8 cellular contexts compared by ENCODE assay signal in the genomic region with DNA sequence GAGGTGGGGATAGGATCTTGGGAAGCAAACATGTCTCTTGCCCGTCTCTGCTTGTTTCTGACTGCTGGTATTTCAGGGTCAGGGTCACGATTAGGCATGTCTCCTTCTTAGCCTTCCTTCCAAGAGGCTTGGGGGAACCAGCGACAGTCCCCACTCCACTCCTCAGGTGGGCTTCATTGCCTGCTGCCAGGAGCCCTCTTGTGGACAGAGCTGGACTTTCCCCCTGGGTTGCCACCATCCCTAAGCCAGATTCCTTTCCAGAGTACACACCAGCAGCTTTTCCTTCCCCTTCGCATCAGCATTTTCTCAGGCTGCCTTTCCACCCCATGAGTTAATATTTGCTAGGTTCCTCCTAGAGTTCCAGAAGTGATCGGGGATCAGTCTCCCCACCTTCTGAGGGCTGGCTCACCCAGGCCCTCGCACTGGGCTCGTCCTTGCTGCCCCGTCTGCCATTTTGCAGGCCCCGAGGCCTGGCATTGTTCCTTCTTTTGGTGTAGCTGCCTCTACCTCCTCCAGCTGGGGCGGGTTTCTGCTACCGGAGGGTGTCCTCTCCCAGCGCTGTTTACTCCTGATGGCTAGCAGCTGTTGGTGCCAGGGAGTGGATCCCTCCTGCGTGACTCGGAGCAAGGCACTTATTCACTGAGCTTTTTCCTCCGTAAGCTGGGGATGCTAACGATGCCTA. TPM values are rescaled to one million over a fixed set of nuclear protein-coding genes. Genes with fewer than 3 reads are reported as not detected.
DNase-seq lines count a peak whose midpoint lies in the region; ATAC-seq, FAIRE-seq and TF ChIP-seq lines count a peak whose summit lies in the region.

No MANE protein-coding gene starts in this region.

- TF ChIP-seq RAD21 in GM12878 (IDR thresholded peaks at IDR 0.05; ENCODE audit: insufficient read depth, low read depth, low read length), result peak; percentile 93

- H4K20me1 ChIP-seq in GM12878 (ENCODE audit: control insufficient read depth, insufficient read depth), result no peaks in the 10 kb centered on the region

- intact Hi-C loops in GM12878 (cut with micrococcal nuclease; ENCODE audit: unreplicated experiment), result loop anchor here (1.0 to 5.0 kb wide), 3 partner anchors 136 to 198 kb away; no protein-coding TSS in a partner anchor

- peak; percentile 78 for FAIRE-seq in GM12878 (lab: Jason Lieb, UNC)
- FAIRE-seq in small intestine (lab: Jason Lieb, UNC), result no peak

- H3K27me3 ChIP-seq in MG63 (no peaks in the 10 kb centered on the region), RWPE2 (ENCODE audit: insufficient read depth, poor library complexity, severe bottlenecking) (no peaks in the 10 kb centered on the region), GM12878 (replicated peaks in 1 of 2; ENCODE audit: control insufficient read depth in 2 of 2, insufficient read depth in 2 of 2, low read length in 1 of 2) (peaks cover 0 to 2% of the 10 kb centered on the region in 2 experiments; a peak in 2 of 4 replicates), small intestine (ENCODE audit: control insufficient read depth in 2 of 2, insufficient read depth in 2 of 2, low read length in 2 of 2) (no peaks in the 10 kb centered on the region)

- TF ChIP-seq CTCF in GM10248 (IDR thresholded peaks at IDR 0.05; ENCODE audit: control extremely low read depth, extremely low read depth, low read depth, missing control alignments) (peak; percentile 73), RWPE2 (IDR thresholded peaks at IDR 0.05; ENCODE audit: poor library complexity, severe bottlenecking) (peak; percentile 98), GM12878 (IDR thresholded peaks at IDR 0.05 in 2 of 3, conservative IDR thresholded peaks at IDR 0.05 in 1 of 3; ENCODE audit: control insufficient read depth in 2 of 3, extremely low read depth in 1 of 3, insufficient read depth in 1 of 3, low read depth in 3 of 3, low read length in 3 of 3) (peak; percentile 82 to 88 (median 87))

- WGBS in GM12878 (ENCODE audit: insufficient coverage, insufficient replicate concordance, low lambda C conversion rate, missing lambda C conversion rate), result 73% methylated on average over 16 of the region's 16 CpGs
- 19 to 37% (median 36%) methylated on average over 16 of the region's 16 CpGs for WGBS in small intestine, 3 donors

- RAD21 ChIA-PET in GM12878 (lab: Charles Lee; ENCODE audit: unreplicated experiment), result interaction anchor here (0.6 to 3.6 kb wide), 8 partner anchors 10 to 200 kb away, joined by 3 to 13 read pairs (median 4); partner anchors contain the start of genes ACTL10 and CBFA2T2

- H3K27ac ChIP-seq in RWPE2 (ENCODE audit: poor library complexity, severe bottlenecking) (no peak overlapping the region), GM12878 (ENCODE audit: control insufficient read depth, insufficient read depth) (0 out of 2 replicates have a peak overlapping the region, but pooled peaks have one; percentile 11), small intestine (ENCODE audit: low read depth in 1 of 2, low read length in 1 of 2) (peak overlapping the region in 1 of 2 donors; percentile 53)

- ATAC-seq in RWPE2 (ENCODE audit: low read depth) (peak; percentile 66), GM12878 (peak; percentile 82), GM19328 (IDR thresholded peaks at IDR 0.05; ENCODE audit: unreplicated experiment) (no peak)

- no TSS peak for BruUV-seq in GM12878 (replicated peaks; lab: Mats Ljungman, UMichigan)

- no peak for TF ChIP-seq EP300 in GM12878 (IDR thresholded peaks at IDR 0.05; ENCODE audit: borderline replicate concordance in 1 of 2, control insufficient read depth in 1 of 2, low read depth in 2 of 2, low read length in 2 of 2)

- DNase-seq in GM10248 (ENCODE audit: extremely low spot score) (peak; percentile 79), MG63 (peak; percentile 45), RWPE2 (ENCODE audit: low spot score) (peak; percentile 84), GM12878 (ENCODE audit: low read depth, low spot score) (no peak), iPS-NIHi11 (ENCODE audit: low spot score) (peak; percentile 83), small intestine (peak; percentile 73)
- no peak for DNase-seq in stimulated activated naive CD4-positive, alpha-beta T cell treated with Interleukin-2 at 50 U/mL for 16 hours (lab: John Stamatoyannopoulos, UW)

- peaks cover under 1% of the 10 kb centered on the region; the same call in 1 of the 2 replicates for H3K36me3 ChIP-seq in MG63
- H3K36me3 ChIP-seq in RWPE2 (ENCODE audit: low read depth), result no peaks in the 10 kb centered on the region
- H3K36me3 ChIP-seq in GM12878 (ENCODE audit: control insufficient read depth in 2 of 2, insufficient read depth in 2 of 2, low read length in 1 of 2), result no peaks in the 10 kb centered on the region
- no peaks in the 10 kb centered on the region for H3K36me3 ChIP-seq in small intestine (ENCODE audit: control insufficient read depth in 2 of 2, insufficient read depth in 2 of 2, low read length in 2 of 2)

- CTCF ChIA-PET in GM10248 (lab: Yijun Ruan, JAX) (interaction anchor here (0.8 to 5.4 kb wide), 15 partner anchors 8 to 210 kb away, joined by 3 to 31 read pairs (median 5); partner anchors contain the start of genes ACTL10, C20orf144 and SNTA1), GM12878 (lab: Yijun Ruan, JAX) (interaction anchor here (0.6 to 5.6 kb wide), 17 partner anchors 10 to 279 kb away, joined by 3 to 41 read pairs (median 3); partner anchors contain the start of gene ACTL10)

- H3K9ac ChIP-seq in GM12878 (ENCODE audit: control insufficient read depth, insufficient read depth, low read length), result no peak overlapping the region; the same call in 1 of the 2 replicates

- no peak for TF ChIP-seq POLR2A in GM12878 (IDR thresholded peaks at IDR 0.05; ENCODE audit: low read depth, low read length)

- no peak overlapping the region; the same call in 1 of the 2 replicates for H2AFZ ChIP-seq in GM12878 (ENCODE audit: control insufficient read depth, low read depth, low read length)

- POLR2A ChIA-PET in GM10248 (lab: Yijun Ruan, JAX) (interaction anchor here (3.3 kb wide), 1 partner anchor 10 kb away, joined by 12 read pairs; no protein-coding TSS in a partner anchor), GM12878 (lab: Charles Lee) (interaction anchor here (0.5 to 1.5 kb wide), 3 partner anchors 10 to 136 kb away, joined by 3 to 4 read pairs (median 3); no protein-coding TSS in a partner anchor)

- peak overlapping the region; percentile 15 for H3K4me2 ChIP-seq in GM12878 (ENCODE audit: control insufficient read depth, insufficient read depth)

- H3K4me3 ChIP-seq in MG63 (no peak overlapping the region), RWPE2 (ENCODE audit: severe bottlenecking) (no peak overlapping the region), GM12878 (no peak overlapping the region), small intestine (ENCODE audit: low read depth in 1 of 2, low read length in 2 of 2) (no peak overlapping the region)

- H3K9me3 ChIP-seq in MG63 (no peaks in the 10 kb centered on the region), RWPE2 (ENCODE audit: severe bottlenecking) (no peaks in the 10 kb centered on the region), GM12878 (replicated peaks; ENCODE audit: control insufficient read depth, insufficient read depth, low read length) (no peaks in the 10 kb centered on the region), small intestine (ENCODE audit: control insufficient read depth, low read depth) (no peaks in the 10 kb centered on the region)

- H3K4me1 ChIP-seq in RWPE2 (ENCODE audit: insufficient read depth, poor library complexity, severe bottlenecking) (no peaks in the 10 kb centered on the region), GM12878 (ENCODE audit: control insufficient read depth, insufficient read depth, low read length) (peaks cover 23% of the 10 kb centered on the region), small intestine (ENCODE audit: control insufficient read depth in 2 of 2, insufficient read depth in 1 of 2, low read depth in 1 of 2, low read length in 1 of 2) (no peaks in the 10 kb centered on the region)

- no peaks in the 10 kb centered on the region for H3K79me2 ChIP-seq in GM12878 (ENCODE audit: control insufficient read depth, insufficient read depth, low read length)

- in situ Hi-C loops in GM12878 (cut with MboI), result loop anchor here (5.0 kb wide), 1 partner anchor 201 kb away; no protein-coding TSS in a partner anchor

- SMC1A ChIA-PET in GM12878 (lab: Charles Lee; ENCODE audit: uncharacterized antibody, unreplicated experiment), result interaction anchor here (0.6 to 3.2 kb wide), 12 partner anchors 9 to 198 kb away, joined by 3 to 20 read pairs (median 4); partner anchors contain the start of genes ACTL10 and C20orf144

RNA-seq across cellular contexts. Expression of gene C20orf144, which starts 8.8 kb away (rescaled TPM):
- total RNA-seq in MG63 (2014; rRNA removed; shearing (Covaris generic); ENCODE audit: low replicate concordance), result not detected in 2 replicates
- 0.38 and 0.54 TPM in 2 replicates for total RNA-seq in GM12878 (2013; cell fraction: nucleolus; rRNA removed)
- total RNA-seq in GM12878 (2014; rRNA removed), result 0.27 TPM in 1 of 2 replicates, not detected in the other
- total RNA-seq in GM12878 (2014; rRNA removed; fragmentation: Illumina TruSeq; extraction: Trizol), result 0.05 and 0.13 TPM in 2 replicates
- total RNA-seq in GM12878 (2021), result 0.11 and 0.23 TPM in 2 replicates
- polyA plus RNA-seq in GM12878 (2011; ENCODE audit: low read depth), result not detected
- 0.07 and 0.12 TPM in 2 replicates for polyA plus RNA-seq in GM12878 (2011; rRNA removed)
- 0.10 and 0.22 TPM in 2 replicates for polyA plus RNA-seq in GM12878 (2011; cell fraction: cytosol; rRNA removed)
- polyA plus RNA-seq in GM12878 (2011; cell fraction: nucleus; rRNA removed), result 0.25 and 0.38 TPM in 2 replicates
- 0.13 and 0.15 TPM in 2 replicates for polyA plus RNA-seq in GM12878 (2012)
- 0.17 and 0.24 TPM in 2 replicates for polyA plus RNA-seq in GM12878 (2014; fragmentation: Illumina TruSeq; extraction: Trizol)
- under 1 TPM in 1 of 2 experiments, not detected in 1; 0.04 TPM for polyA plus RNA-seq in GM12878 (2014; fragmentation: Nextera tagmentation; extraction: Ambion mirVana)
- polyA plus RNA-seq in GM12878 (2014; rRNA removed), result 0.27 and 0.61 TPM in 2 replicates
- polyA plus RNA-seq in GM12878 (2016; fragmentation: Nextera tagmentation; extraction: Ambion mirVana), result under 1 TPM; 0.32 to 0.62 TPM
- polyA minus RNA-seq in GM12878 (2011; rRNA and poly(A)+ RNA removed), result 1.0 and 1.1 TPM in 2 replicates
- polyA minus RNA-seq in GM12878 (2011; cell fraction: cytosol; rRNA and poly(A)+ RNA removed), result 0.53 TPM in 1 of 2 replicates, not detected in the other
- 1.1 and 1.3 TPM in 2 replicates for polyA minus RNA-seq in GM12878 (2011; cell fraction: nucleus; rRNA and poly(A)+ RNA removed)
- polyA plus RNA-seq in small intestine, result under 1 TPM in 1 of 3 donors, not detected in 2; 0.07 TPM

RNA-seq across cellular contexts. Expression of gene ACTL10, which starts 13.4 kb away (rescaled TPM):
- total RNA-seq in MG63 (2014; rRNA removed; shearing (Covaris generic); ENCODE audit: low replicate concordance), result 2.4 and 3.5 TPM in 2 replicates
- 2.4 TPM in 2 replicates for total RNA-seq in GM12878 (2013; cell fraction: nucleolus; rRNA removed)
- total RNA-seq in GM12878 (2014; rRNA removed), result 4.3 and 5.0 TPM in 2 replicates
- 0.28 and 0.49 TPM in 2 replicates for total RNA-seq in GM12878 (2014; rRNA removed; fragmentation: Illumina TruSeq; extraction: Trizol)
- 3.6 and 3.7 TPM in 2 replicates for total RNA-seq in GM12878 (2021)
- polyA plus RNA-seq in GM12878 (2011; ENCODE audit: low read depth), result not detected
- 0.04 and 0.12 TPM in 2 replicates for polyA plus RNA-seq in GM12878 (2011; rRNA removed)
- 0.19 and 0.22 TPM in 2 replicates for polyA plus RNA-seq in GM12878 (2011; cell fraction: cytosol; rRNA removed)
- polyA plus RNA-seq in GM12878 (2011; cell fraction: nucleus; rRNA removed), result 0.61 and 1.0 TPM in 2 replicates
- polyA plus RNA-seq in GM12878 (2012), result 0.90 and 1.2 TPM in 2 replicates
- 0.21 TPM in 1 of 2 replicates, not detected in the other for polyA plus RNA-seq in GM12878 (2014; fragmentation: Illumina TruSeq; extraction: Trizol)
- under 1 TPM; 0.16 to 0.46 TPM for polyA plus RNA-seq in GM12878 (2014; fragmentation: Nextera tagmentation; extraction: Ambion mirVana)
- polyA plus RNA-seq in GM12878 (2014; rRNA removed), result 1.3 and 2.4 TPM in 2 replicates
- 1 to 10 TPM; 3.6 to 4.7 TPM for polyA plus RNA-seq in GM12878 (2016; fragmentation: Nextera tagmentation; extraction: Ambion mirVana)
- 0.22 and 0.62 TPM in 2 replicates for polyA minus RNA-seq in GM12878 (2011; rRNA and poly(A)+ RNA removed)
- 0.53 and 0.83 TPM in 2 replicates for polyA minus RNA-seq in GM12878 (2011; cell fraction: cytosol; rRNA and poly(A)+ RNA removed)
- polyA minus RNA-seq in GM12878 (2011; cell fraction: nucleus; rRNA and poly(A)+ RNA removed), result 2.9 and 5.5 TPM in 2 replicates
- 1 to 10 TPM in 2 of 3 donors, under 1 TPM in 1; 0.89 to 5.4 (median 1.6) TPM for polyA plus RNA-seq in small intestine

RNA-seq across cellular contexts. Expression of gene NECAB3, which starts 20.9 kb away (rescaled TPM):
- total RNA-seq in MG63 (2014; rRNA removed; shearing (Covaris generic); ENCODE audit: low replicate concordance), result 4.4 and 17.4 TPM in 2 replicates
- 19.3 and 24.9 TPM in 2 replicates for total RNA-seq in GM12878 (2013; cell fraction: nucleolus; rRNA removed)
- 14.3 and 15.6 TPM in 2 replicates for total RNA-seq in GM12878 (2014; rRNA removed)
- 7.3 and 7.6 TPM in 2 replicates for total RNA-seq in GM12878 (2014; rRNA removed; fragmentation: Illumina TruSeq; extraction: Trizol)
- total RNA-seq in GM12878 (2021), result 13.6 and 14.2 TPM in 2 replicates
- polyA plus RNA-seq in GM12878 (2011; ENCODE audit: low read depth), result 1.4 TPM
- 2.1 and 3.6 TPM in 2 replicates for polyA plus RNA-seq in GM12878 (2011; rRNA removed)
- polyA plus RNA-seq in GM12878 (2011; cell fraction: cytosol; rRNA removed), result 5.9 and 8.1 TPM in 2 replicates
- 30.0 and 35.4 TPM in 2 replicates for polyA plus RNA-seq in GM12878 (2011; cell fraction: nucleus; rRNA removed)
- polyA plus RNA-seq in GM12878 (2012), result 5.9 and 6.9 TPM in 2 replicates
- polyA plus RNA-seq in GM12878 (2014; fragmentation: Illumina TruSeq; extraction: Trizol), result 3.4 and 4.6 TPM in 2 replicates
- 1 to 10 TPM in 1 of 2 experiments, under 1 TPM in 1; 0.21 to 1.3 TPM for polyA plus RNA-seq in GM12878 (2014; fragmentation: Nextera tagmentation; extraction: Ambion mirVana)
- 14.5 and 17.0 TPM in 2 replicates for polyA plus RNA-seq in GM12878 (2014; rRNA removed)
- polyA plus RNA-seq in GM12878 (2016; fragmentation: Nextera tagmentation; extraction: Ambion mirVana), result 1 to 10 TPM; 7.0 to 8.5 TPM
- polyA minus RNA-seq in GM12878 (2011; rRNA and poly(A)+ RNA removed), result 2.5 and 8.5 TPM in 2 replicates
- 3.2 and 5.5 TPM in 2 replicates for polyA minus RNA-seq in GM12878 (2011; cell fraction: cytosol; rRNA and poly(A)+ RNA removed)
- polyA minus RNA-seq in GM12878 (2011; cell fraction: nucleus; rRNA and poly(A)+ RNA removed), result 8.0 and 9.9 TPM in 2 replicates
- 10 to 100 TPM; 30.6 to 54.8 (median 53.8) TPM for polyA plus RNA-seq in small intestine

RNA-seq across cellular contexts. Expression of gene E2F1, which starts 32.8 kb away (rescaled TPM):
- total RNA-seq in MG63 (2014; rRNA removed; shearing (Covaris generic); ENCODE audit: low replicate concordance), result 52.1 and 57.2 TPM in 2 replicates
- 8.1 and 11.3 TPM in 2 replicates for total RNA-seq in GM12878 (2013; cell fraction: nucleolus; rRNA removed)
- total RNA-seq in GM12878 (2014; rRNA removed) (31.6 and 36.7 TPM in 2 replicates), GM12878 (2014; rRNA removed; fragmentation: Illumina TruSeq; extraction: Trizol) (22.8 and 26.1 TPM in 2 replicates), GM12878 (2021) (41.5 and 43.2 TPM in 2 replicates)
- polyA plus RNA-seq in GM12878 (2011; ENCODE audit: low read depth), result 7.8 TPM
- polyA plus RNA-seq in GM12878 (2011; rRNA removed) (10.0 and 17.8 TPM in 2 replicates), GM12878 (2014; fragmentation: Illumina TruSeq; extraction: Trizol) (13.0 and 21.6 TPM in 2 replicates), GM12878 (2014; fragmentation: Nextera tagmentation; extraction: Ambion mirVana) (1 to 10 TPM in 1 of 2 experiments, under 1 TPM in 1; 0.29 to 2.1 TPM), GM12878 (2014; rRNA removed) (50.2 and 55.4 TPM in 2 replicates), GM12878 (2016; fragmentation: Nextera tagmentation; extraction: Ambion mirVana) (10 to 100 TPM in 1 of 2 experiments, 1 to 10 TPM in 1; 3.2 to 16.7 TPM), small intestine (10 to 100 TPM in 1 of 3 donors, 1 to 10 TPM in 2; 2.2 to 10.9 (median 2.5) TPM)
- 21.2 and 29.9 TPM in 2 replicates for polyA plus RNA-seq in GM12878 (2011; cell fraction: cytosol; rRNA removed)
- 53.2 and 72.7 TPM in 2 replicates for polyA plus RNA-seq in GM12878 (2011; cell fraction: nucleus; rRNA removed)
- polyA plus RNA-seq in GM12878 (2012), result 17.4 and 23.4 TPM in 2 replicates
- polyA minus RNA-seq in GM12878 (2011; rRNA and poly(A)+ RNA removed), result 11.0 and 14.8 TPM in 2 replicates
- polyA minus RNA-seq in GM12878 (2011; cell fraction: cytosol; rRNA and poly(A)+ RNA removed), result 7.5 and 8.4 TPM in 2 replicates
- 5.9 and 9.2 TPM in 2 replicates for polyA minus RNA-seq in GM12878 (2011; cell fraction: nucleus; rRNA and poly(A)+ RNA removed)

Comparison
In these comparisons a context has a peak if more than half of its experiments do, and no peak if none do; other contexts are left out.
1. DNase-seq: peak in GM10248 (single experiment), MG63 (single experiment), RWPE2 (single experiment), iPS-NIHi11 (single experiment) and small intestine (single experiment); none in GM12878 (single experiment) and stimulated activated naive CD4-positive, alpha-beta T cell treated with Interleukin-2 at 50 U/mL for 16 hours (single experiment).
2. Peak in every context shown above with its lines, with median percentiles within 50 percentile points of each other: CTCF ChIP-seq.